2 cellular contexts compared by ENCODE assay signal in the genomic region with DNA sequence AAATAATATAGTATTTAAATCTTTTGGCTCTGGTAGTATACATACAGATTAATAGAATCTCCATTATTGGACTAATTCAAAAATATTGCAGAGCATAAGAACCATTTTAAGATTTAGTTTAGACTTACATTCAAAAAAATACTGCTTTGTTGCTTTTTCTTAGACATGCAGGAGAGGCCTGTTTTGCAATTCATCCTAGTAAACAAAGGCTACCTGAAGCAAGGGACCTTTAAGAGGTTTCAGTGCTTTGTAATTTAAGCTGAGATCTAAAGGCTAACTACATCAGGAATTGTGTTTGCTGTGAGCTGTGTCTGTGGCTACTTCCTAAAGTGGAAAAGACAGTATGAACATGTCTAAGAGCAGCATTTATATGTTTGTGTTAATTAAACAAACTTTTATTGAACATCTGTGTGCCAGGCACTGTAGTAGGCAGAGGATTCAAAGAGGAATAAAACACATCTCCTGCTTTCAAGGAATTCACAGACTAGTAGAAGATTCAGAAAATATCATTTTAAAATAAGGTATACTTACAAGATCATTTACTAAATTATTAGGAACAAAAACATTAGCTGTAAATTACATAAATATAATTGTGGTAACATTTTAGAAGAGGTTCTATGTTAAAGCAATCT.
TF ChIP-seq lines count a peak whose summit lies in the region.

No MANE protein-coding gene starts in this region.

TF ChIP-seq in GM23338, 12 proteins besides CTCF, POLR2A, EP300 and RAD21:
- TF ChIP-seq NANOG (IDR thresholded peaks at IDR 0.05; ENCODE audit: borderline replicate concordance) = peak; percentile 57; the same call in 1 of the 2 replicates
- TF ChIP-seq, protein P1, sequence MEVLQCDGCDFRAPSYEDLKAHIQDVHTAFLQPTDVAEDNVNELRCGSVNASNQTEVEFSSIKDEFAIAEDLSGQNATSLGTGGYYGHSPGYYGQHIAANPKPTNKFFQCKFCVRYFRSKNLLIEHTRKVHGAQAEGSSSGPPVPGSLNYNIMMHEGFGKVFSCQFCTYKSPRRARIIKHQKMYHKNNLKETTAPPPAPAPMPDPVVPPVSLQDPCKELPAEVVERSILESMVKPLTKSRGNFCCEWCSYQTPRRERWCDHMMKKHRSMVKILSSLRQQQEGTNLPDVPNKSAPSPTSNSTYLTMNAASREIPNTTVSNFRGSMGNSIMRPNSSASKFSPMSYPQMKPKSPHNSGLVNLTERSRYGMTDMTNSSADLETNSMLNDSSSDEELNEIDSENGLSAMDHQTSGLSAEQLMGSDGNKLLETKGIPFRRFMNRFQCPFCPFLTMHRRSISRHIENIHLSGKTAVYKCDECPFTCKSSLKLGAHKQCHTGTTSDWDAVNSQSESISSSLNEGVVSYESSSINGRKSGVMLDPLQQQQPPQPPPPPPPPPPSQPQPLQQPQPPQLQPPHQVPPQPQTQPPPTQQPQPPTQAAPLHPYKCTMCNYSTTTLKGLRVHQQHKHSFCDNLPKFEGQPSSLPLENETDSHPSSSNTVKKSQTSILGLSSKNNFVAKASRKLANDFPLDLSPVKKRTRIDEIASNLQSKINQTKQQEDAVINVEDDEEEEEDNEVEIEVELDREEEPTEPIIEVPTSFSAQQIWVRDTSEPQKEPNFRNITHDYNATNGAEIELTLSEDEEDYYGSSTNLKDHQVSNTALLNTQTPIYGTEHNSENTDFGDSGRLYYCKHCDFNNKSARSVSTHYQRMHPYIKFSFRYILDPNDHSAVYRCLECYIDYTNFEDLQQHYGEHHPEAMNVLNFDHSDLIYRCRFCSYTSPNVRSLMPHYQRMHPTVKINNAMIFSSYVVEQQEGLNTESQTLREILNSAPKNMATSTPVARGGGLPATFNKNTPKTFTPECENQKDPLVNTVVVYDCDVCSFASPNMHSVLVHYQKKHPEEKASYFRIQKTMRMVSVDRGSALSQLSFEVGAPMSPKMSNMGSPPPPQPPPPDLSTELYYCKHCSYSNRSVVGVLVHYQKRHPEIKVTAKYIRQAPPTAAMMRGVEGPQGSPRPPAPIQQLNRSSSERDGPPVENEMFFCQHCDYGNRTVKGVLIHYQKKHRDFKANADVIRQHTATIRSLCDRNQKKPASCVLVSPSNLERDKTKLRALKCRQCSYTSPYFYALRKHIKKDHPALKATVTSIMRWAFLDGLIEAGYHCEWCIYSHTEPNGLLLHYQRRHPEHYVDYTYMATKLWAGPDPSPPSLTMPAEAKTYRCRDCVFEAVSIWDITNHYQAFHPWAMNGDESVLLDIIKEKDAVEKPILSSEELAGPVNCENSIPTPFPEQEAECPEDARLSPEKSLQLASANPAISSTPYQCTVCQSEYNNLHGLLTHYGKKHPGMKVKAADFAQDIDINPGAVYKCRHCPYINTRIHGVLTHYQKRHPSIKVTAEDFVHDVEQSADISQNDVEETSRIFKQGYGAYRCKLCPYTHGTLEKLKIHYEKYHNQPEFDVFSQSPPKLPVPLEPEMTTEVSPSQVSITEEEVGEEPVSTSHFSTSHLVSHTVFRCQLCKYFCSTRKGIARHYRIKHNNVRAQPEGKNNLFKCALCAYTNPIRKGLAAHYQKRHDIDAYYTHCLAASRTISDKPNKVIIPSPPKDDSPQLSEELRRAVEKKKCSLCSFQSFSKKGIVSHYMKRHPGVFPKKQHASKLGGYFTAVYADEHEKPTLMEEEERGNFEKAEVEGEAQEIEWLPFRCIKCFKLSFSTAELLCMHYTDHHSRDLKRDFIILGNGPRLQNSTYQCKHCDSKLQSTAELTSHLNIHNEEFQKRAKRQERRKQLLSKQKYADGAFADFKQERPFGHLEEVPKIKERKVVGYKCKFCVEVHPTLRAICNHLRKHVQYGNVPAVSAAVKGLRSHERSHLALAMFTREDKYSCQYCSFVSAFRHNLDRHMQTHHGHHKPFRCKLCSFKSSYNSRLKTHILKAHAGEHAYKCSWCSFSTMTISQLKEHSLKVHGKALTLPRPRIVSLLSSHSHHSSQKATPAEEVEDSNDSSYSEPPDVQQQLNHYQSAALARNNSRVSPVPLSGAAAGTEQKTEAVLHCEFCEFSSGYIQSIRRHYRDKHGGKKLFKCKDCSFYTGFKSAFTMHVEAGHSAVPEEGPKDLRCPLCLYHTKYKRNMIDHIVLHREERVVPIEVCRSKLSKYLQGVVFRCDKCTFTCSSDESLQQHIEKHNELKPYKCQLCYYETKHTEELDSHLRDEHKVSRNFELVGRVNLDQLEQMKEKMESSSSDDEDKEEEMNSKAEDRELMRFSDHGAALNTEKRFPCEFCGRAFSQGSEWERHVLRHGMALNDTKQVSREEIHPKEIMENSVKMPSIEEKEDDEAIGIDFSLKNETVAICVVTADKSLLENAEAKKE (CRISPR knock-in tag; IDR thresholded peaks at IDR 0.05) = no peak

TF ChIP-seq in H1, 55 proteins besides CTCF, POLR2A, EP300 and RAD21:
- TF ChIP-seq, protein P2, sequence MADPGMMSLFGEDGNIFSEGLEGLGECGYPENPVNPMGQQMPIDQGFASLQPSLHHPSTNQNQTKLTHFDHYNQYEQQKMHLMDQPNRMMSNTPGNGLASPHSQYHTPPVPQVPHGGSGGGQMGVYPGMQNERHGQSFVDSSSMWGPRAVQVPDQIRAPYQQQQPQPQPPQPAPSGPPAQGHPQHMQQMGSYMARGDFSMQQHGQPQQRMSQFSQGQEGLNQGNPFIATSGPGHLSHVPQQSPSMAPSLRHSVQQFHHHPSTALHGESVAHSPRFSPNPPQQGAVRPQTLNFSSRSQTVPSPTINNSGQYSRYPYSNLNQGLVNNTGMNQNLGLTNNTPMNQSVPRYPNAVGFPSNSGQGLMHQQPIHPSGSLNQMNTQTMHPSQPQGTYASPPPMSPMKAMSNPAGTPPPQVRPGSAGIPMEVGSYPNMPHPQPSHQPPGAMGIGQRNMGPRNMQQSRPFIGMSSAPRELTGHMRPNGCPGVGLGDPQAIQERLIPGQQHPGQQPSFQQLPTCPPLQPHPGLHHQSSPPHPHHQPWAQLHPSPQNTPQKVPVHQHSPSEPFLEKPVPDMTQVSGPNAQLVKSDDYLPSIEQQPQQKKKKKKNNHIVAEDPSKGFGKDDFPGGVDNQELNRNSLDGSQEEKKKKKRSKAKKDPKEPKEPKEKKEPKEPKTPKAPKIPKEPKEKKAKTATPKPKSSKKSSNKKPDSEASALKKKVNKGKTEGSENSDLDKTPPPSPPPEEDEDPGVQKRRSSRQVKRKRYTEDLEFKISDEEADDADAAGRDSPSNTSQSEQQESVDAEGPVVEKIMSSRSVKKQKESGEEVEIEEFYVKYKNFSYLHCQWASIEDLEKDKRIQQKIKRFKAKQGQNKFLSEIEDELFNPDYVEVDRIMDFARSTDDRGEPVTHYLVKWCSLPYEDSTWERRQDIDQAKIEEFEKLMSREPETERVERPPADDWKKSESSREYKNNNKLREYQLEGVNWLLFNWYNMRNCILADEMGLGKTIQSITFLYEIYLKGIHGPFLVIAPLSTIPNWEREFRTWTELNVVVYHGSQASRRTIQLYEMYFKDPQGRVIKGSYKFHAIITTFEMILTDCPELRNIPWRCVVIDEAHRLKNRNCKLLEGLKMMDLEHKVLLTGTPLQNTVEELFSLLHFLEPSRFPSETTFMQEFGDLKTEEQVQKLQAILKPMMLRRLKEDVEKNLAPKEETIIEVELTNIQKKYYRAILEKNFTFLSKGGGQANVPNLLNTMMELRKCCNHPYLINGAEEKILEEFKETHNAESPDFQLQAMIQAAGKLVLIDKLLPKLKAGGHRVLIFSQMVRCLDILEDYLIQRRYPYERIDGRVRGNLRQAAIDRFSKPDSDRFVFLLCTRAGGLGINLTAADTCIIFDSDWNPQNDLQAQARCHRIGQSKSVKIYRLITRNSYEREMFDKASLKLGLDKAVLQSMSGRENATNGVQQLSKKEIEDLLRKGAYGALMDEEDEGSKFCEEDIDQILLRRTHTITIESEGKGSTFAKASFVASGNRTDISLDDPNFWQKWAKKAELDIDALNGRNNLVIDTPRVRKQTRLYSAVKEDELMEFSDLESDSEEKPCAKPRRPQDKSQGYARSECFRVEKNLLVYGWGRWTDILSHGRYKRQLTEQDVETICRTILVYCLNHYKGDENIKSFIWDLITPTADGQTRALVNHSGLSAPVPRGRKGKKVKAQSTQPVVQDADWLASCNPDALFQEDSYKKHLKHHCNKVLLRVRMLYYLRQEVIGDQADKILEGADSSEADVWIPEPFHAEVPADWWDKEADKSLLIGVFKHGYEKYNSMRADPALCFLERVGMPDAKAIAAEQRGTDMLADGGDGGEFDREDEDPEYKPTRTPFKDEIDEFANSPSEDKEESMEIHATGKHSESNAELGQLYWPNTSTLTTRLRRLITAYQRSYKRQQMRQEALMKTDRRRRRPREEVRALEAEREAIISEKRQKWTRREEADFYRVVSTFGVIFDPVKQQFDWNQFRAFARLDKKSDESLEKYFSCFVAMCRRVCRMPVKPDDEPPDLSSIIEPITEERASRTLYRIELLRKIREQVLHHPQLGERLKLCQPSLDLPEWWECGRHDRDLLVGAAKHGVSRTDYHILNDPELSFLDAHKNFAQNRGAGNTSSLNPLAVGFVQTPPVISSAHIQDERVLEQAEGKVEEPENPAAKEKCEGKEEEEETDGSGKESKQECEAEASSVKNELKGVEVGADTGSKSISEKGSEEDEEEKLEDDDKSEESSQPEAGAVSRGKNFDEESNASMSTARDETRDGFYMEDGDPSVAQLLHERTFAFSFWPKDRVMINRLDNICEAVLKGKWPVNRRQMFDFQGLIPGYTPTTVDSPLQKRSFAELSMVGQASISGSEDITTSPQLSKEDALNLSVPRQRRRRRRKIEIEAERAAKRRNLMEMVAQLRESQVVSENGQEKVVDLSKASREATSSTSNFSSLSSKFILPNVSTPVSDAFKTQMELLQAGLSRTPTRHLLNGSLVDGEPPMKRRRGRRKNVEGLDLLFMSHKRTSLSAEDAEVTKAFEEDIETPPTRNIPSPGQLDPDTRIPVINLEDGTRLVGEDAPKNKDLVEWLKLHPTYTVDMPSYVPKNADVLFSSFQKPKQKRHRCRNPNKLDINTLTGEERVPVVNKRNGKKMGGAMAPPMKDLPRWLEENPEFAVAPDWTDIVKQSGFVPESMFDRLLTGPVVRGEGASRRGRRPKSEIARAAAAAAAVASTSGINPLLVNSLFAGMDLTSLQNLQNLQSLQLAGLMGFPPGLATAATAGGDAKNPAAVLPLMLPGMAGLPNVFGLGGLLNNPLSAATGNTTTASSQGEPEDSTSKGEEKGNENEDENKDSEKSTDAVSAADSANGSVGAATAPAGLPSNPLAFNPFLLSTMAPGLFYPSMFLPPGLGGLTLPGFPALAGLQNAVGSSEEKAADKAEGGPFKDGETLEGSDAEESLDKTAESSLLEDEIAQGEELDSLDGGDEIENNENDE (IDR thresholded peaks at IDR 0.05; ENCODE audit: insufficient replicate concordance, low read length) = peak; percentile 72
- TF ChIP-seq, protein P3, sequence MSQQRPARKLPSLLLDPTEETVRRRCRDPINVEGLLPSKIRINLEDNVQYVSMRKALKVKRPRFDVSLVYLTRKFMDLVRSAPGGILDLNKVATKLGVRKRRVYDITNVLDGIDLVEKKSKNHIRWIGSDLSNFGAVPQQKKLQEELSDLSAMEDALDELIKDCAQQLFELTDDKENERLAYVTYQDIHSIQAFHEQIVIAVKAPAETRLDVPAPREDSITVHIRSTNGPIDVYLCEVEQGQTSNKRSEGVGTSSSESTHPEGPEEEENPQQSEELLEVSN (IDR thresholded peaks at IDR 0.05) = no peak
- peak; percentile 79; the same call in 1 of the 2 replicates for TF ChIP-seq CEBPB (IDR thresholded peaks at IDR 0.05; ENCODE audit: low read depth, low read length)
- TF ChIP-seq CBX8 (IDR thresholded peaks at IDR 0.05; ENCODE audit: borderline replicate concordance, low read depth, low read length) = no peak
- TF ChIP-seq, protein P4, sequence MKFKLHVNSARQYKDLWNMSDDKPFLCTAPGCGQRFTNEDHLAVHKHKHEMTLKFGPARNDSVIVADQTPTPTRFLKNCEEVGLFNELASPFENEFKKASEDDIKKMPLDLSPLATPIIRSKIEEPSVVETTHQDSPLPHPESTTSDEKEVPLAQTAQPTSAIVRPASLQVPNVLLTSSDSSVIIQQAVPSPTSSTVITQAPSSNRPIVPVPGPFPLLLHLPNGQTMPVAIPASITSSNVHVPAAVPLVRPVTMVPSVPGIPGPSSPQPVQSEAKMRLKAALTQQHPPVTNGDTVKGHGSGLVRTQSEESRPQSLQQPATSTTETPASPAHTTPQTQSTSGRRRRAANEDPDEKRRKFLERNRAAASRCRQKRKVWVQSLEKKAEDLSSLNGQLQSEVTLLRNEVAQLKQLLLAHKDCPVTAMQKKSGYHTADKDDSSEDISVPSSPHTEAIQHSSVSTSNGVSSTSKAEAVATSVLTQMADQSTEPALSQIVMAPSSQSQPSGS (IDR thresholded peaks at IDR 0.05; ENCODE audit: low read length) = no peak
